In the genomic region with DNA sequence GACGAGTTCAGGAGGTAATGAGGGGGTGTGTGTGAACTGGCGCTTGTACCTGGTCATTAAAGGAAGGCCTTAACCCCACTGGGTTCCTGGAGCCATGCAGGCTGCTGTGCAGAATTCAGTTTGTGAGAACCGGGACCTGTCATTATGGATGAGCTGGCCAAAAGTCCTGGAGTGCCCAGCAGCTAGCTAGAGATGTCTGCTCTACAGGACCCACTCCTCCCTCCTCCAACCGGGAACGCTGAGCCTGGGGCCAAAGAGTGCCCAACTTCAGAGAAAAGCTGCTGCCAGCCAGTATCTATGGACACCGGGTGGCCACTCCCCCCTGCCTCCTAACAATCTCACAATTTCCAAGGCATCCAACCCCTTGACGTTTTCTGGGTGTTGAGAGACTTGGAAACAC, we compare ENCODE assay signal across 15 cellular contexts. TPM values are rescaled to one million over a fixed set of nuclear protein-coding genes. Genes with fewer than 3 reads are reported as not detected.
DNase-seq lines count a peak whose midpoint lies in the region; ATAC-seq and TF ChIP-seq lines count a peak whose summit lies in the region.
"Had no signal": no experiment of that assay in that cellular context is flagged by ENCODE, and none has a peak within 500 bp of the region (broad histone marks: within the 10 kb centered on the region; RNA-seq: fewer than 3 reads in every experiment).

No MANE protein-coding gene starts in this region.

- H3K27ac Mint-ChIP-seq in activated T-cell treated with anti-CD3 and anti-CD28 coated beads, Interleukin-2, amount 50 U/mL, for 24 hours: no peak overlapping the region
- H3K27ac Mint-ChIP-seq in activated T-cell treated with anti-CD3 and anti-CD28 coated beads, Interleukin-2, amount 50 U/mL, for 72 hours: no peak overlapping the region

- no peak for DNase-seq in activated T-cell treated with anti-CD3 and anti-CD28 coated beads, Interleukin-2, amount 50 U/mL, for 24 hours
- no peak for DNase-seq in activated T-cell treated with anti-CD3 and anti-CD28 coated beads, Interleukin-2, amount 50 U/mL, for 72 hours
- peak in 4 of 5 donors; percentile 28 to 43 (median 29) for DNase-seq in heart left ventricle
- peak in 1 of 2 donors; percentile 27 for DNase-seq in upper lobe of left lung
- DNase-seq in NCI-H128 (lab: John Stamatoyannopoulos, UW; ENCODE audit: unreplicated experiment): no peak
- DNase-seq in sciatic nerve (ENCODE audit: low spot score): no peak
- DNase-seq in GM19240 (ENCODE audit: insufficient read length, low spot score): no peak
- DNase-seq: activated CD8-positive, alpha-beta memory T cell treated with anti-CD3 and anti-CD28 coated beads, Interleukin-2, amount 50 U/mL, for 48 hours; aorta; DMS53; NCI-H1105; stimulated activated CD4-positive, alpha-beta T cell treated with anti-CD3 and anti-CD28 coated beads, Interleukin-12 subunit alpha, Interleukin-12 subunit beta, amount 100 ng/mL, for 4 hours had no signal

- H3K4me1 ChIP-seq in heart left ventricle: peaks cover 0 to 34% (median 4%) of the 10 kb centered on the region in 12 donors
- H3K4me1 ChIP-seq in mucosa of stomach (ENCODE audit: control insufficient read depth, insufficient read depth, low read length): peaks cover 8% of the 10 kb centered on the region
- H3K4me1 ChIP-seq in upper lobe of left lung: peaks cover 0 to 20% (median 8%) of the 10 kb centered on the region in 4 donors

- H3K36me3 ChIP-seq in heart left ventricle (no peaks in the 10 kb centered on the region), mucosa of stomach (ENCODE audit: control insufficient read depth, insufficient read depth, low read length) (no peaks in the 10 kb centered on the region), upper lobe of left lung (no peaks in the 10 kb centered on the region)

- H3K4me1 Mint-ChIP-seq in activated T-cell treated with anti-CD3 and anti-CD28 coated beads, Interleukin-2, amount 50 U/mL, for 24 hours (ENCODE audit: low read depth): peaks cover 6% of the 10 kb centered on the region
- peaks cover 8% of the 10 kb centered on the region for H3K4me1 Mint-ChIP-seq in activated T-cell treated with anti-CD3 and anti-CD28 coated beads, Interleukin-2, amount 50 U/mL, for 72 hours (ENCODE audit: low read depth)

- no peak for ATAC-seq in activated T-cell treated with anti-CD3 and anti-CD28 coated beads, Interleukin-2, amount 50 U/mL, for 72 hours (replicated peaks in 1 of 2)
- ATAC-seq in heart left ventricle (peak in 3 of 4 donors; percentile 12 to 49 (median 45)), upper lobe of left lung (ENCODE audit: low FRiP score in 2 of 2) (no peak), sciatic nerve (no peak)

- no peaks in the 10 kb centered on the region for H3K9me3 ChIP-seq in heart left ventricle
- no peaks in the 10 kb centered on the region for H3K9me3 ChIP-seq in mucosa of stomach (ENCODE audit: control insufficient read depth, low read length)
- no peaks in the 10 kb centered on the region for H3K9me3 ChIP-seq in upper lobe of left lung

- peak overlapping the region; percentile 38 for H3K9ac ChIP-seq in mucosa of stomach (ENCODE audit: low read length)

- TF ChIP-seq CTCF in heart left ventricle (IDR thresholded peaks at IDR 0.05) (no peak), upper lobe of left lung (IDR thresholded peaks at IDR 0.05) (no peak)

- peak overlapping the region in 8 of 12 donors; percentile 50 to 93 (median 80) for H3K27ac ChIP-seq in heart left ventricle
- peak overlapping the region in 2 of 4 donors; percentile 71 to 77 for H3K27ac ChIP-seq in upper lobe of left lung
- H3K27ac ChIP-seq: HL-60 had no signal

- no peak for TF ChIP-seq EP300 in upper lobe of left lung (IDR thresholded peaks at IDR 0.05)

- intact Hi-C loops in heart left ventricle (cut with DNase I): loop anchor here in 7 of 10 donors (5.0 to 10.0 kb wide), 11 partner anchors 46 to 104 kb away; no protein-coding TSS in a partner anchor
- intact Hi-C loops in sciatic nerve (cut with DNase I): loop anchor here (10.0 kb wide), 1 partner anchor 81 kb away; no protein-coding TSS in a partner anchor

- H3K4me3 ChIP-seq in heart left ventricle: peak overlapping the region; percentile 33 to 87 (median 67)
- H3K4me3 ChIP-seq in mucosa of stomach (ENCODE audit: low read length): peak overlapping the region; percentile 41
- H3K4me3 ChIP-seq in upper lobe of left lung: peak overlapping the region in 3 of 4 donors; percentile 52 to 69 (median 61)

- no peaks in the 10 kb centered on the region for H3K36me3 Mint-ChIP-seq in activated T-cell treated with anti-CD3 and anti-CD28 coated beads, Interleukin-2, amount 50 U/mL, for 24 hours (ENCODE audit: low read depth)
- no peaks in the 10 kb centered on the region for H3K36me3 Mint-ChIP-seq in activated T-cell treated with anti-CD3 and anti-CD28 coated beads, Interleukin-2, amount 50 U/mL, for 72 hours (ENCODE audit: insufficient read depth in 2 of 2)

- WGBS in heart left ventricle, 4 donors: 36 to 48% (median 44%) methylated on average over 7 of the region's 7 CpGs
- WGBS in upper lobe of left lung, 2 donors: 49 to 59% methylated on average over 7 of the region's 7 CpGs

- peaks cover 64% of the 10 kb centered on the region for H3K27me3 Mint-ChIP-seq in activated T-cell treated with anti-CD3 and anti-CD28 coated beads, Interleukin-2, amount 50 U/mL, for 24 hours
- H3K27me3 Mint-ChIP-seq in activated T-cell treated with anti-CD3 and anti-CD28 coated beads, Interleukin-2, amount 50 U/mL, for 72 hours (ENCODE audit: low read depth): peaks cover 84% of the 10 kb centered on the region

- TF ChIP-seq POLR2A in heart left ventricle (IDR thresholded peaks at IDR 0.05) (no peak), upper lobe of left lung (IDR thresholded peaks at IDR 0.05) (no peak)

- H3K9me3 Mint-ChIP-seq in activated T-cell treated with anti-CD3 and anti-CD28 coated beads, Interleukin-2, amount 50 U/mL, for 24 hours: no peaks in the 10 kb centered on the region
- no peaks in the 10 kb centered on the region for H3K9me3 Mint-ChIP-seq in activated T-cell treated with anti-CD3 and anti-CD28 coated beads, Interleukin-2, amount 50 U/mL, for 72 hours

- peaks cover 0 to 23% (median 0%) of the 10 kb centered on the region in 9 donors for H3K27me3 ChIP-seq in heart left ventricle
- peaks cover 9% of the 10 kb centered on the region for H3K27me3 ChIP-seq in mucosa of stomach (ENCODE audit: control insufficient read depth, insufficient read depth, low read length)
- no peaks in the 10 kb centered on the region for H3K27me3 ChIP-seq in upper lobe of left lung

- peak overlapping the region; percentile 49 for H3K4me3 Mint-ChIP-seq in activated T-cell treated with anti-CD3 and anti-CD28 coated beads, Interleukin-2, amount 50 U/mL, for 24 hours
- H3K4me3 Mint-ChIP-seq in activated T-cell treated with anti-CD3 and anti-CD28 coated beads, Interleukin-2, amount 50 U/mL, for 72 hours: peak overlapping the region in 1 of 2 donors; percentile 72

RNA-seq across cellular contexts. Expression of gene ENTREP1, which starts 1.2 kb away (rescaled TPM):
- total RNA-seq in activated T-cell treated with anti-CD3 and anti-CD28 coated beads, Interleukin-2, amount 50 U/mL, for 72 hours: not detected
- total RNA-seq in heart left ventricle: 10 to 100 TPM; 16.6 to 29.1 (median 24.8) TPM
- polyA plus RNA-seq in heart left ventricle: 10 to 100 TPM; 12.6 to 15.7 TPM
- total RNA-seq in upper lobe of left lung: 10 to 100 TPM; 28.5 to 49.2 (median 38.2) TPM
- 2.9 TPM for total RNA-seq in sciatic nerve
- total RNA-seq: A673 had no signal

Comparison
In these comparisons a context has a peak if more than half of its experiments do, and no peak if none do; other contexts are left out.
1. DNase-seq: peak in heart left ventricle (4 of 5); none in activated T-cell treated with anti-CD3 and anti-CD28 coated beads, Interleukin-2, amount 50 U/mL, for 24 hours (single experiment), activated T-cell treated with anti-CD3 and anti-CD28 coated beads, Interleukin-2, amount 50 U/mL, for 72 hours (0 of 2), NCI-H128 (single experiment), sciatic nerve (single experiment) and GM19240 (single experiment).
2. ATAC-seq: peak in heart left ventricle (3 of 4); none in activated T-cell treated with anti-CD3 and anti-CD28 coated beads, Interleukin-2, amount 50 U/mL, for 72 hours (0 of 2), upper lobe of left lung (0 of 2) and sciatic nerve (single experiment).
3. Peak in every context shown above with its lines, with median percentiles within 50 percentile points of each other: H3K4me3 ChIP-seq.